In genomic region chr17:59771093-59771492, GRCh38 we compare ENCODE assay signal across 13 cellular contexts.
"Had no signal": no experiment of that assay in that cellular context is flagged by ENCODE, and none has a peak within 500 bp of the region (broad histone marks: within the 10 kb centered on the region; RNA-seq: fewer than 3 reads in every experiment).

No MANE protein-coding gene starts in this region.

- ATAC-seq: heart left ventricle; left colon; left ventricle myocardium superior; naive thymus-derived CD8-positive, alpha-beta T cell; stimulated activated naive CD8-positive, alpha-beta T cell treated with anti-CD3 and anti-CD28 coated beads, Interleukin-15, Interleukin-2, amounts not matched to agents 100 U/mL and 50 U/mL, for 24 hours had no signal

- H3K4me3 Mint-ChIP-seq: naive thymus-derived CD8-positive, alpha-beta T cell had no signal

- H3K27ac ChIP-seq: right atrium auricular region, tibial artery had no signal

- H3K4me3 ChIP-seq: heart left ventricle, right atrium auricular region, tibial artery had no signal

- H3K27me3 Mint-ChIP-seq: naive thymus-derived CD8-positive, alpha-beta T cell had no signal

- H3K4me1 ChIP-seq: right atrium auricular region, tibial artery had no signal

- H3K27me3 ChIP-seq: heart left ventricle, neutrophil, right atrium auricular region, tibial artery had no signal

- DNase-seq: dermis blood vessel endothelial cell; heart left ventricle; hippocampal formation; left colon; left ventricle myocardium superior; mesendoderm; naive thymus-derived CD8-positive, alpha-beta T cell; small intestine; stimulated activated CD4-positive, alpha-beta T cell treated with anti-CD3 and anti-CD28 coated beads, Interleukin-12 subunit alpha, Interleukin-12 subunit beta, amount 100 ng/mL, for 4 hours; stimulated activated naive CD8-positive, alpha-beta T cell treated with anti-CD3 and anti-CD28 coated beads, Interleukin-15, Interleukin-2, amounts not matched to agents 100 U/mL and 50 U/mL, for 24 hours; tibial artery had no signal
